Comparison of ENCODE assay signal across 8 cellular contexts in the genomic region with DNA sequence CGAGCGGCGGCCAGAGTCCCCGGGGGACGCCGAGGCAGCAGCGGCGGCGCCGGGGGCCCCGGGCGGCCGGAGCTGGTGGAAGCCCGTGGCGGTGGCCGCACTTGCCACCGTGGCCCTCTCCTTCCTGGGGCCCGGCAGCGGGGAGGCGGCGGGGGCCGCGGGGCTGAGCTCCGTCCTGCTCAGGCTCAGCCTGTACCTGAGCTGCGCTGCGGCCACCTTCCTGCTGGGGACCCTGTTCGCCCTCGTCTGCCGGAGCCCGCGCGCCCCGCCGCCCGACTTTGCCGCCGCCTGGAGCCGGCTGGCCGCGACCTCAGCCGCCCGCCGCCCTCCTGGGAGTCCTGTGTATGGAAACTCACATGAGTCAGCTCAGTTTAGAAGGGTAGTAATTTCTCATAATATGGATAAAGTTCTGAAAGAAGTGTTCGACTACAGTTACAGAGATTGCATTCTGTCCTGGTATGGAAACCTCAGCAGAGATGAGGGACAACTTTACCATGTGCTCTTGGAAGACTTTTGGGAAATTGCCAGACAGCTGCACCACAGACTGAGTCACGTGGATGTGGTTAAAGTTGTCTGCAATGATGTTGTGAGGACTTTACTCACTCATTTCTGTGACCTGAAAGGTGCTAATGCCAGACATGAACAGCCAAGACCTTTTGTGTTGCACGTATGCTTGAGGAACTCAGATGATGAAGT.
A peak's percentile ranks its signal among the peaks of the same experiment; 100 is the strongest.
DNase-seq lines count a peak whose midpoint lies in the region; ATAC-seq, FAIRE-seq and TF ChIP-seq lines count a peak whose summit lies in the region.
"Not testable (repeated sequence)": the region's sequence is repeated elsewhere in the genome, so short reads cannot be mapped to it uniquely, and the experiment has no call there.

No MANE protein-coding gene starts in this region.

- TF ChIP-seq POLR2A in erythroblast (IDR thresholded peaks at IDR 0.05; ENCODE audit: low read length) = not testable (repeated sequence)

- H3K27ac ChIP-seq in BLaER1 treated with 17β-estradiol and CSF1 and Interleukin-3, amounts not matched to agents 10 nM and 100 nM = peak overlapping the region in 10 of 11 experiments; percentile 51 to 76 (median 71); a peak in 20 of 22 replicates

- H4K20me1 ChIP-seq in BLaER1 treated with 17β-estradiol and CSF1 and Interleukin-3, amounts not matched to agents 10 nM and 100 nM = not testable (repeated sequence)

- H3K27ac Mint-ChIP-seq in activated T-cell treated with anti-CD3 and anti-CD28 coated beads, Interleukin-2, amount 50 U/mL, for 72 hours = peak overlapping the region; percentile 47

- peak; percentile 96 for FAIRE-seq in RCC 7860 (lab: Jason Lieb, UNC)

- H3K36me3 ChIP-seq in BLaER1 treated with 17β-estradiol and CSF1 and Interleukin-3, amounts not matched to agents 10 nM and 100 nM = not testable (repeated sequence)

- peak; percentile 47 for ATAC-seq in GM21360 (IDR thresholded peaks at IDR 0.05; ENCODE audit: unreplicated experiment)
- peak; percentile 48 for ATAC-seq in HG03439 (IDR thresholded peaks at IDR 0.05; ENCODE audit: unreplicated experiment)
- peak; percentile 75 to 81 for ATAC-seq in activated T-cell treated with anti-CD3 and anti-CD28 coated beads, Interleukin-2, amount 50 U/mL, for 72 hours (replicated peaks in 1 of 2)

- H3K4me3 ChIP-seq in BLaER1 treated with 17β-estradiol and CSF1 and Interleukin-3, amounts not matched to agents 10 nM and 100 nM = peak overlapping the region; percentile 48 to 65 (median 57)

- peak overlapping the region; percentile 61 to 75 (median 69) for H3K4me2 ChIP-seq in BLaER1 treated with 17β-estradiol and CSF1 and Interleukin-3, amounts not matched to agents 10 nM and 100 nM

- H3K9me3 ChIP-seq in BLaER1 treated with 17β-estradiol and CSF1 and Interleukin-3, amounts not matched to agents 10 nM and 100 nM (replicated peaks in 1 of 11) = peaks cover 10 to 34% (median 20%) of the 10 kb centered on the region in 11 experiments; a peak in 21 of 22 replicates

- peak overlapping the region; percentile 45 to 79 (median 73); a peak in 21 of 22 replicates for H3K9ac ChIP-seq in BLaER1 treated with 17β-estradiol and CSF1 and Interleukin-3, amounts not matched to agents 10 nM and 100 nM

- H3K4me1 ChIP-seq in BLaER1 treated with 17β-estradiol and CSF1 and Interleukin-3, amounts not matched to agents 10 nM and 100 nM = peaks cover 0 to 10% (median 3%) of the 10 kb centered on the region in 10 experiments; a peak in 5 of 20 replicates

- not testable (repeated sequence) for H3K27me3 ChIP-seq in BLaER1 treated with 17β-estradiol and CSF1 and Interleukin-3, amounts not matched to agents 10 nM and 100 nM

- DNase-seq in RCC 7860 (ENCODE audit: low spot score) = peak; percentile 76
- DNase-seq in activated T-cell treated with anti-CD3 and anti-CD28 coated beads, Interleukin-2, amount 50 U/mL, for 72 hours = peak; percentile 51 to 72
- DNase-seq in erythroblast (lab: John Stamatoyannopoulos, UW) = peak; percentile 38 to 43
- peak; percentile 14 for DNase-seq in medulla oblongata (ENCODE audit: extremely low spot score)
- peak; percentile 7 to 26 (median 17) for DNase-seq in stimulated activated CD4-positive, alpha-beta T cell treated with anti-CD3 and anti-CD28 coated beads, TNF-alpha, amount 100 ng/mL, for 4 hours (ENCODE audit: low read depth in 3 of 3)

- H3K36me3 Mint-ChIP-seq in activated T-cell treated with anti-CD3 and anti-CD28 coated beads, Interleukin-2, amount 50 U/mL, for 72 hours (ENCODE audit: insufficient read depth in 2 of 2) = not testable (repeated sequence)

- H3K4me1 Mint-ChIP-seq in activated T-cell treated with anti-CD3 and anti-CD28 coated beads, Interleukin-2, amount 50 U/mL, for 72 hours (ENCODE audit: low read depth) = peaks cover 30% of the 10 kb centered on the region

- not testable (repeated sequence) for H3K9me3 Mint-ChIP-seq in activated T-cell treated with anti-CD3 and anti-CD28 coated beads, Interleukin-2, amount 50 U/mL, for 72 hours

- not testable (repeated sequence) for H3K27me3 Mint-ChIP-seq in activated T-cell treated with anti-CD3 and anti-CD28 coated beads, Interleukin-2, amount 50 U/mL, for 72 hours (ENCODE audit: low read depth)

- H3K4me3 Mint-ChIP-seq in activated T-cell treated with anti-CD3 and anti-CD28 coated beads, Interleukin-2, amount 50 U/mL, for 72 hours = peak overlapping the region; percentile 74 to 81

Comparison
In these comparisons a context has a peak if more than half of its experiments do, and no peak if none do; other contexts are left out.
1. Peak in every context shown above with its lines: DNase-seq, ATAC-seq, H3K4me3 ChIP-seq and H3K27ac ChIP-seq.
2. DNase-seq: peak in every context shown above with its lines; median percentile 76 in RCC 7860; 62 in activated T-cell treated with anti-CD3 and anti-CD28 coated beads, Interleukin-2, amount 50 U/mL, for 72 hours; 40 in erythroblast; 17 in stimulated activated CD4-positive, alpha-beta T cell treated with anti-CD3 and anti-CD28 coated beads, TNF-alpha, amount 100 ng/mL, for 4 hours; 14 in medulla oblongata.